Comparison of ENCODE assay signal across 20 cellular contexts in the genomic region with DNA sequence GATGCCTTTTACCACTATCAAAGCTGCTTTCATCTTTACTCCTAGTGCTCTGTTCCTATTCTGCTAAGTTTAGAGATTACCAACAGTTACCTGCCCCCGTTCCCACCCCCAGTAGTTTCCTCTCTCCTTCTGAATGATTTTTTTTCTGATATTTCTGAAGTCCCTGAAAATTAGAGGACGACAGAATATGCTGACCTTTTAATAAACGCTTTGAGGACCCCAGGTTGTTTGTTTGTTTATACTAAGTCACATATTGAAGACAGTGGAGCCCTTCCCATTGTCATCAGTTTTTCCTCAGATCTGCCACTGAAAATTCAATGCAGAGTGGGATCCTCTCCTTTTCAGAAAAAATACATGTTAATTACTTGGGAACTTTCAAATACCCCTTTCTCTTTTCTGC.
DNase-seq lines count a peak whose midpoint lies in the region; ATAC-seq, FAIRE-seq and TF ChIP-seq lines count a peak whose summit lies in the region.
"Had no signal": no experiment of that assay in that cellular context is flagged by ENCODE, and none has a peak within 500 bp of the region (broad histone marks: within the 10 kb centered on the region; RNA-seq: fewer than 3 reads in every experiment).

No MANE protein-coding gene starts in this region.

- H3K27me3 ChIP-seq in HepG2 (ENCODE audit: control insufficient read depth in 1 of 2, insufficient read depth in 2 of 2, low read length in 2 of 2) = no peaks in the 10 kb centered on the region
- no peaks in the 10 kb centered on the region for H3K27me3 ChIP-seq in right lobe of liver
- no peaks in the 10 kb centered on the region for H3K27me3 ChIP-seq in IMR-90 (ENCODE audit: control insufficient read depth, insufficient read depth, low read length)
- H3K27me3 ChIP-seq in K562 (ENCODE audit: control insufficient read depth in 2 of 2, insufficient read depth in 2 of 2, low read length in 2 of 2) = no peaks in the 10 kb centered on the region
- H3K27me3 ChIP-seq: BLaER1 treated with 17β-estradiol and CSF1 and Interleukin-3, amounts not matched to agents 10 nM and 100 nM had no signal

- no peak overlapping the region for H3K18ac ChIP-seq in IMR-90 (ENCODE audit: low read depth, low read length)

- no peak overlapping the region for H3K27ac ChIP-seq in HepG2 (ENCODE audit: extremely low read length, insufficient read depth, low read length)
- H3K27ac ChIP-seq in right lobe of liver = no peak overlapping the region
- no peak overlapping the region for H3K27ac ChIP-seq in IMR-90 (ENCODE audit: insufficient read depth, low read length)
- H3K27ac ChIP-seq in K562 (ENCODE audit: extremely low read depth, low read depth, low read length) = no peak overlapping the region
- H3K27ac ChIP-seq: 22Rv1; BLaER1 treated with 17β-estradiol and CSF1 and Interleukin-3, amounts not matched to agents 10 nM and 100 nM; C4-2B had no signal

- in situ Hi-C loops in HepG2 (cut with HindIII; ENCODE audit: extremely low pct_ligation_motif_present, low pct_unique_long_range_greater_than_20kb) = no loop called here
- in situ Hi-C loops in IMR-90 (cut with MboI; ENCODE audit: low sequenced_read_pairs) = no loop called here
- in situ Hi-C loops in K562 (cut with MboI) = no loop called here

- no peak overlapping the region for H2AK5ac ChIP-seq in IMR-90 (ENCODE audit: low read depth, low read length)

- no peak overlapping the region for H2AK9ac ChIP-seq in IMR-90 (replicated peaks; ENCODE audit: low read depth, low read length, poor library complexity)

- H3K9me1 ChIP-seq in IMR-90 (ENCODE audit: insufficient read depth, low read length) (no peaks in the 10 kb centered on the region), K562 (ENCODE audit: control insufficient read depth, insufficient read depth, low read length) (no peaks in the 10 kb centered on the region)

- H3K79me2 ChIP-seq in HepG2 (ENCODE audit: insufficient read depth, low read length) = peaks cover 2% of the 10 kb centered on the region
- H3K79me2 ChIP-seq in K562 (ENCODE audit: control insufficient read depth, insufficient read depth, low read length) = no peaks in the 10 kb centered on the region

- no peak for TF ChIP-seq EP300 in HepG2 (IDR thresholded peaks at IDR 0.05; ENCODE audit: low read depth in 2 of 2, low read length in 2 of 2)
- no peak for TF ChIP-seq EP300 in HepG2 (CRISPR knock-in tag; IDR thresholded peaks at IDR 0.05; ENCODE audit: borderline replicate concordance)
- no peak for TF ChIP-seq EP300 in K562 (IDR thresholded peaks at IDR 0.05; ENCODE audit: low read length)

- no peaks in the 10 kb centered on the region for H3K9me3 ChIP-seq in HepG2 (ENCODE audit: low read length)
- H3K9me3 ChIP-seq in right lobe of liver = no peaks in the 10 kb centered on the region
- no peaks in the 10 kb centered on the region for H3K9me3 ChIP-seq in IMR-90 (ENCODE audit: control insufficient read depth, insufficient read depth, low read length)
- no peaks in the 10 kb centered on the region for H3K9me3 ChIP-seq in K562 (replicated peaks; ENCODE audit: control insufficient read depth, insufficient read depth, low read depth, low read length)
- H3K9me3 ChIP-seq: BLaER1 treated with 17β-estradiol and CSF1 and Interleukin-3, amounts not matched to agents 10 nM and 100 nM; Caco-2 had no signal

- no peak overlapping the region for H4K8ac ChIP-seq in IMR-90 (ENCODE audit: low read depth in 2 of 2, low read length in 2 of 2)

- no peak overlapping the region for H2BK120ac ChIP-seq in IMR-90 (ENCODE audit: low read depth, low read length)

- H4K5ac ChIP-seq in IMR-90 (ENCODE audit: low read depth, low read length) = no peak overlapping the region

- dilution Hi-C loops in IMR-90 (cut with HindIII; ENCODE audit: low sequenced_read_pairs, unreplicated experiment) = no loop called here

- TF ChIP-seq POLR2A in HepG2 (IDR thresholded peaks at IDR 0.05; ENCODE audit: insufficient read depth in 1 of 2, low read depth in 2 of 2, low read length in 2 of 2) = no peak
- no peak for TF ChIP-seq POLR2A in right lobe of liver (IDR thresholded peaks at IDR 0.05)
- TF ChIP-seq POLR2A in IMR-90 (IDR thresholded peaks at IDR 0.05; ENCODE audit: low read depth, low read length) = no peak
- no peak for TF ChIP-seq POLR2A in K562 (conservative IDR thresholded peaks at IDR 0.05)

- no peak overlapping the region for H2BK5ac ChIP-seq in IMR-90 (ENCODE audit: low read depth, low read length, poor library complexity, severe bottlenecking)

- H3K23ac ChIP-seq in IMR-90 (ENCODE audit: low read depth, low read length) = no peak overlapping the region

- no peak for ATAC-seq in HepG2
- no peak for ATAC-seq in right lobe of liver
- no peak for ATAC-seq in IMR-90 (ENCODE audit: low read depth)
- no peak for ATAC-seq in K562
- ATAC-seq: CD8-positive, alpha-beta T cell had no signal

- H3K4me1 ChIP-seq in HepG2 (ENCODE audit: insufficient read depth, low read length) (no peaks in the 10 kb centered on the region), right lobe of liver (no peaks in the 10 kb centered on the region), IMR-90 (ENCODE audit: control insufficient read depth, insufficient read depth, low read length) (no peaks in the 10 kb centered on the region), K562 (replicated peaks in 1 of 2; ENCODE audit: control insufficient read depth in 2 of 2, insufficient read depth in 2 of 2, low read length in 2 of 2) (no peaks in the 10 kb centered on the region)
- H3K4me1 ChIP-seq: BLaER1 treated with 17β-estradiol and CSF1 and Interleukin-3, amounts not matched to agents 10 nM and 100 nM; Caco-2 had no signal

- intact Hi-C loops in HepG2 (cut with micrococcal nuclease; ENCODE audit: unreplicated experiment) (no loop called here), right lobe of liver (cut with DNase I) (no loop called here), IMR-90 (cut with micrococcal nuclease) (no loop called here), K562 (cut with micrococcal nuclease) (no loop called here)

- H4K20me1 ChIP-seq in HepG2 (ENCODE audit: insufficient read depth, low read length) (no peaks in the 10 kb centered on the region), IMR-90 (ENCODE audit: insufficient read depth, low read length) (no peaks in the 10 kb centered on the region), K562 (replicated peaks; ENCODE audit: control insufficient read depth, insufficient read depth, low read length) (no peaks in the 10 kb centered on the region)
- H4K20me1 ChIP-seq: BLaER1 treated with 17β-estradiol and CSF1 and Interleukin-3, amounts not matched to agents 10 nM and 100 nM had no signal

- H3K4me3 ChIP-seq in HepG2 (replicated peaks in 1 of 3; ENCODE audit: insufficient read depth in 1 of 3, low read depth in 2 of 3, low read length in 3 of 3) (no peak overlapping the region), right lobe of liver (no peak overlapping the region), IMR-90 (ENCODE audit: insufficient read depth, low read depth, low read length) (no peak overlapping the region), K562 (no peak overlapping the region)
- H3K4me3 ChIP-seq: BLaER1 treated with 17β-estradiol and CSF1 and Interleukin-3, amounts not matched to agents 10 nM and 100 nM had no signal

- TF ChIP-seq RAD21 in HepG2 (CRISPR knock-in tag; IDR thresholded peaks at IDR 0.05) = no peak
- no peak for TF ChIP-seq RAD21 in IMR-90 (IDR thresholded peaks at IDR 0.05; ENCODE audit: low read length)
- TF ChIP-seq RAD21 in K562 (CRISPR knock-in tag; conservative IDR thresholded peaks at IDR 0.05 in 1 of 2, IDR thresholded peaks at IDR 0.05 in 1 of 2) = no peak

- WGBS in HepG2 (ENCODE audit: low lambda C conversion rate) = 0% methylated on average over 3 of the region's 3 CpGs
- 53% methylated on average over 2 of the region's 3 CpGs for WGBS in right lobe of liver (ENCODE audit: insufficient coverage, low coverage, low lambda C conversion rate, missing lambda C conversion rate)
- no CpG with 5 or more reads among the region's 3 CpGs for WGBS in IMR-90 (ENCODE audit: extremely low coverage in 2 of 2, insufficient read length in 1 of 2), 2 experiments
- WGBS in K562 (ENCODE audit: insufficient coverage, low coverage, missing lambda C conversion rate) = 3% methylated on average over 3 of the region's 3 CpGs

- no peak overlapping the region for H3K4ac ChIP-seq in IMR-90 (ENCODE audit: low read depth, low read length)

- H2AFZ ChIP-seq in HepG2 (ENCODE audit: low read length) (no peak overlapping the region), IMR-90 (replicated peaks; ENCODE audit: low read length, poor library complexity) (no peak overlapping the region), K562 (ENCODE audit: low read depth, low read length) (no peak overlapping the region)

- BruUV-seq in HepG2 (replicated peaks; lab: Mats Ljungman, UMichigan) = no TSS peak
- BruUV-seq in IMR-90 (replicated peaks; lab: Mats Ljungman, UMichigan) = no TSS peak
- BruUV-seq in K562 (replicated peaks; lab: Mats Ljungman, UMichigan) = no TSS peak

- POLR2A ChIA-PET in HepG2 (lab: Yijun Ruan, JAX) = no interaction called here
- POLR2A ChIA-PET in IMR-90 (lab: Charles Lee; ENCODE audit: unreplicated experiment) = no interaction called here
- POLR2A ChIA-PET in K562 (lab: Yijun Ruan, JAX) = no interaction called here

- H3K9ac ChIP-seq in HepG2 (ENCODE audit: insufficient read depth, low read depth, low read length) (no peak overlapping the region), IMR-90 (ENCODE audit: low read depth, low read length) (no peak overlapping the region), K562 (ENCODE audit: insufficient read depth in 1 of 2, low read depth in 2 of 2, low read length in 2 of 2) (no peak overlapping the region)
- H3K9ac ChIP-seq: BLaER1 treated with 17β-estradiol and CSF1 and Interleukin-3, amounts not matched to agents 10 nM and 100 nM had no signal

- TF ChIP-seq CTCF in HepG2 (CRISPR knock-in tag; IDR thresholded peaks at IDR 0.05) = no peak
- TF ChIP-seq CTCF in right lobe of liver (IDR thresholded peaks at IDR 0.05) = no peak
- no peak for TF ChIP-seq CTCF in IMR-90 (conservative IDR thresholded peaks at IDR 0.05; ENCODE audit: low read depth, low read length)
- no peak for TF ChIP-seq CTCF in K562 (IDR thresholded peaks at IDR 0.05 in 2 of 3, conservative IDR thresholded peaks at IDR 0.05 in 1 of 3; ENCODE audit: insufficient read depth in 2 of 3, low read depth in 1 of 3, low read length in 3 of 3)

- CTCF ChIA-PET in HepG2 (lab: Yijun Ruan, JAX; ENCODE audit: low intra/inter-chr PET ratio, low total read pairs) (no interaction called here), IMR-90 (lab: Yijun Ruan, JAX) (no interaction called here), K562 (lab: Yijun Ruan, JAX; ENCODE audit: low intra/inter-chr PET ratio) (no interaction called here)

- no peak overlapping the region for H2BK15ac ChIP-seq in IMR-90 (ENCODE audit: low read depth, low read length)

- H3K56ac ChIP-seq in IMR-90 (ENCODE audit: extremely low read depth, insufficient read depth, low read length) = no peak overlapping the region

- no peak overlapping the region for H3K4me2 ChIP-seq in HepG2 (ENCODE audit: low read depth, low read length)
- H3K4me2 ChIP-seq in IMR-90 (ENCODE audit: low read depth, low read length) = no peak overlapping the region
- no peak overlapping the region for H3K4me2 ChIP-seq in K562 (ENCODE audit: insufficient read depth, low read length)
- H3K4me2 ChIP-seq: BLaER1 treated with 17β-estradiol and CSF1 and Interleukin-3, amounts not matched to agents 10 nM and 100 nM had no signal

- DNase-seq in HepG2 (ENCODE audit: low spot score) (no peak), right lobe of liver (no peak), IMR-90 (no peak), K562 (ENCODE audit: extremely low read depth in 1 of 4, low spot score in 3 of 4) (no peak), 8988T (no peak), DMS 273 (lab: John Stamatoyannopoulos, UW; ENCODE audit: unreplicated experiment) (no peak)
- DNase-seq: AML-193; Caco-2; Calu3; CD4-positive, alpha-beta T cell; CD8-positive, alpha-beta T cell; DMS79 treated with DMSO at 0.1 percent for 48 hours; GF-D8 had no signal

- no peak overlapping the region for H4K91ac ChIP-seq in IMR-90 (ENCODE audit: insufficient read depth, low read depth, low read length)

- no peak overlapping the region for H3K14ac ChIP-seq in IMR-90 (replicated peaks; ENCODE audit: low read depth, low read length)

- FAIRE-seq in HepG2 (lab: Jason Lieb, UNC) = no peak
- no peak for FAIRE-seq in K562 (lab: Jason Lieb, UNC)
- FAIRE-seq: A204.1, G401.6, GM12891, GM19239 had no signal

- H3K36me3 ChIP-seq in HepG2 (replicated peaks in 1 of 2; ENCODE audit: control insufficient read depth in 1 of 2, insufficient read depth in 2 of 2, low read length in 2 of 2) (no peaks in the 10 kb centered on the region), right lobe of liver (no peaks in the 10 kb centered on the region), IMR-90 (ENCODE audit: control insufficient read depth, insufficient read depth, low read length) (no peaks in the 10 kb centered on the region), K562 (ENCODE audit: control insufficient read depth, insufficient read depth, low read length) (no peaks in the 10 kb centered on the region)
- H3K36me3 ChIP-seq: BLaER1 treated with 17β-estradiol and CSF1 and Interleukin-3, amounts not matched to agents 10 nM and 100 nM had no signal

- H2BK20ac ChIP-seq in IMR-90 (ENCODE audit: low read depth, low read length) = no peak overlapping the region

- no peaks in the 10 kb centered on the region for H3K79me1 ChIP-seq in IMR-90 (ENCODE audit: low read depth in 1 of 2, low read length in 2 of 2)
